ENCODE assay signal across 15 cellular contexts in the genomic region with DNA sequence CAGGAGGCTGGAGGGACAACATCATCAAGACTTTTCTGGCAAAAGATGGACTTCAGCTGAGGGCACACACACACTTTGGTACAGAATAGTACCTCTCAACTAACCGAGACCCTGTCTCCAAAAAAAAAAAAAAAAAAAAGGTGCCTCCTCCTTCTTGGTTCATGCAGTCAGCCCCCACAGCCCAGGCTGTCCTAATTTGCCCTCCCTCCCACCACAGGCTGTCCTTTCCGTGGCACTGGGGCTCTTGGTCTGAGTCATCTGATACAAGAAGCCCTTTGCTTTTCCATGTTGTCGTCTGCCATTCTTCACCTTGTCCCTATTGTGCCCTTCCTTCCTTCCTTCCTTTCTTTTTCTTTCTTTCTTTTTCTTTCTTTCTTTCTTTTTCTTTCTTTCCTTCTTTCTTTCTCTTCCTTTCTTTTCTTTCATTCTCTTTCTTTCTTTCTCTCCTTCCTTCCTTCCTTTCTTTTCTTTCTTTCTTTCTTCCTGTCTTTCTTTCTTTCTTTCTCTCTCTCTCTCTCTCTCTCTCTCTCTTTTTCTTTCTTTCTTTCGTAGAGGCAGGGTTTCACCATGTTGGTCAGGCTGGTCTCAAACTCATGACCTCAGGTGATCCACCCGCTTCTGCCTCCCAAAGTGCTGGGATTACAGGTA.
DNase-seq lines count a peak whose midpoint lies in the region; ATAC-seq and TF ChIP-seq lines count a peak whose summit lies in the region.
"Had no signal": no experiment of that assay in that cellular context is flagged by ENCODE, and none has a peak within 500 bp of the region (broad histone marks: within the 10 kb centered on the region; RNA-seq: fewer than 3 reads in every experiment).

No MANE protein-coding gene starts in this region.

- H2BK120ac ChIP-seq in mesendoderm (ENCODE audit: low read depth, low read length), result no peak overlapping the region

- H3K4me2 ChIP-seq in hepatocyte, result no peak overlapping the region
- H3K4me2 ChIP-seq in mesendoderm (ENCODE audit: low read length), result no peak overlapping the region

- no peaks in the 10 kb centered on the region for H3K9me2 ChIP-seq in hepatocyte (replicated peaks; ENCODE audit: insufficient read depth)

- no peak overlapping the region for H2AFZ ChIP-seq in hepatocyte

- H3K27me3 ChIP-seq in hepatocyte, result no peaks in the 10 kb centered on the region
- no peaks in the 10 kb centered on the region for H3K27me3 ChIP-seq in mesendoderm (ENCODE audit: insufficient read depth, low read length, poor library complexity)
- H3K27me3 ChIP-seq: tibial nerve had no signal

- H3K9me3 ChIP-seq in T-helper 17 cell (ENCODE audit: control insufficient read depth, low read length, poor library complexity, severe bottlenecking), result no peaks in the 10 kb centered on the region
- no peaks in the 10 kb centered on the region for H3K9me3 ChIP-seq in hepatocyte (ENCODE audit: low read depth)
- H3K9me3 ChIP-seq: tibial nerve had no signal

- no peaks in the 10 kb centered on the region for H3K9me3 Mint-ChIP-seq in activated naive CD8-positive, alpha-beta T cell treated with anti-CD3 and anti-CD28 coated beads, Interleukin-2, amount 50 U/mL, for 24 hours
- H3K9me3 Mint-ChIP-seq in stimulated activated naive CD8-positive, alpha-beta T cell treated with anti-CD3 and anti-CD28 coated beads, Interleukin-15, Interleukin-2, amounts not matched to agents 100 ng/mL and 50 ng/mL, for 24 hours, result no peaks in the 10 kb centered on the region

- H2AK5ac ChIP-seq in mesendoderm (ENCODE audit: low read length), result no peak overlapping the region

- H3K23ac ChIP-seq in mesendoderm (ENCODE audit: low read length), result no peak overlapping the region

- H3K9ac ChIP-seq in mesendoderm (ENCODE audit: low read length), result no peak overlapping the region

- H4K5ac ChIP-seq in mesendoderm (ENCODE audit: low read length), result no peak overlapping the region

- no peaks in the 10 kb centered on the region for H4K20me1 ChIP-seq in hepatocyte (ENCODE audit: insufficient read depth, poor library complexity, severe bottlenecking)

- no peak overlapping the region for H4K8ac ChIP-seq in mesendoderm (ENCODE audit: low read depth, low read length)

- H2BK15ac ChIP-seq in mesendoderm (replicated peaks; ENCODE audit: low read depth), result no peak overlapping the region

- H3K79me2 ChIP-seq in hepatocyte, result no peaks in the 10 kb centered on the region
- H3K79me2 ChIP-seq in mesendoderm (ENCODE audit: control insufficient read depth, insufficient read depth, low read length), result no peaks in the 10 kb centered on the region

- no peak overlapping the region for H3K18ac ChIP-seq in mesendoderm (ENCODE audit: low read length)

- H3K27me3 Mint-ChIP-seq in T-helper 17 cell, result no peaks in the 10 kb centered on the region
- H3K27me3 Mint-ChIP-seq in activated naive CD8-positive, alpha-beta T cell treated with anti-CD3 and anti-CD28 coated beads, Interleukin-2, amount 50 U/mL, for 24 hours, result no peaks in the 10 kb centered on the region
- H3K27me3 Mint-ChIP-seq in stimulated activated naive CD8-positive, alpha-beta T cell treated with anti-CD3 and anti-CD28 coated beads, Interleukin-15, Interleukin-2, amounts not matched to agents 100 ng/mL and 50 ng/mL, for 24 hours, result no peaks in the 10 kb centered on the region

- H3K4me3 ChIP-seq in hepatocyte (no peak overlapping the region), mesendoderm (ENCODE audit: low read length) (no peak overlapping the region)
- H3K4me3 ChIP-seq: tibial nerve had no signal

- no peak for TF ChIP-seq CTCF in hepatocyte (IDR thresholded peaks at IDR 0.05; ENCODE audit: poor library complexity)

- H3K36me3 ChIP-seq in hepatocyte (replicated peaks; ENCODE audit: insufficient read depth, low read depth), result no peaks in the 10 kb centered on the region
- H3K36me3 ChIP-seq in mesendoderm (ENCODE audit: control insufficient read depth, insufficient read depth, low read length), result no peaks in the 10 kb centered on the region
- H3K36me3 ChIP-seq: tibial nerve had no signal

- WGBS in hepatocyte (ENCODE audit: low lambda C conversion rate, missing lambda C conversion rate), result 93% methylated on average over 5 of the region's 5 CpGs
- no CpG with 5 or more reads among the region's 5 CpGs for WGBS in mesendoderm (ENCODE audit: extremely low coverage, insufficient coverage, low lambda C conversion rate)

- H3K4ac ChIP-seq in mesendoderm (ENCODE audit: low read depth, low read length), result no peak overlapping the region

- H3K79me1 ChIP-seq in mesendoderm (ENCODE audit: low read length), result no peaks in the 10 kb centered on the region

- peaks cover 81% of the 10 kb centered on the region for H3K4me1 Mint-ChIP-seq in T-helper 17 cell
- H3K4me1 Mint-ChIP-seq in activated naive CD8-positive, alpha-beta T cell treated with anti-CD3 and anti-CD28 coated beads, Interleukin-2, amount 50 U/mL, for 24 hours, result peaks cover 99% of the 10 kb centered on the region
- peaks cover 100% of the 10 kb centered on the region for H3K4me1 Mint-ChIP-seq in stimulated activated naive CD8-positive, alpha-beta T cell treated with anti-CD3 and anti-CD28 coated beads, Interleukin-15, Interleukin-2, amounts not matched to agents 100 ng/mL and 50 ng/mL, for 24 hours (ENCODE audit: low read depth)

- H3K36me3 Mint-ChIP-seq in T-helper 17 cell (ENCODE audit: low read depth), result no peaks in the 10 kb centered on the region
- H3K36me3 Mint-ChIP-seq in activated naive CD8-positive, alpha-beta T cell treated with anti-CD3 and anti-CD28 coated beads, Interleukin-2, amount 50 U/mL, for 24 hours (ENCODE audit: low read depth), result peaks cover 3% of the 10 kb centered on the region
- no peaks in the 10 kb centered on the region for H3K36me3 Mint-ChIP-seq in stimulated activated naive CD8-positive, alpha-beta T cell treated with anti-CD3 and anti-CD28 coated beads, Interleukin-15, Interleukin-2, amounts not matched to agents 100 ng/mL and 50 ng/mL, for 24 hours (ENCODE audit: low read depth)

- H3K4me1 ChIP-seq in hepatocyte (ENCODE audit: insufficient read depth) (no peaks in the 10 kb centered on the region), mesendoderm (ENCODE audit: control insufficient read depth, low read depth, low read length) (no peaks in the 10 kb centered on the region)

- no peak overlapping the region for H3K4me3 Mint-ChIP-seq in T-helper 17 cell
- H3K4me3 Mint-ChIP-seq in activated naive CD8-positive, alpha-beta T cell treated with anti-CD3 and anti-CD28 coated beads, Interleukin-2, amount 50 U/mL, for 24 hours, result peak overlapping the region; percentile 22
- peak overlapping the region; percentile 27 for H3K4me3 Mint-ChIP-seq in stimulated activated naive CD8-positive, alpha-beta T cell treated with anti-CD3 and anti-CD28 coated beads, Interleukin-15, Interleukin-2, amounts not matched to agents 100 ng/mL and 50 ng/mL, for 24 hours

- no peak overlapping the region for H2BK5ac ChIP-seq in mesendoderm (ENCODE audit: low read length)

- no peak for ATAC-seq in T-helper 17 cell
- ATAC-seq in activated naive CD8-positive, alpha-beta T cell treated with anti-CD3 and anti-CD28 coated beads, Interleukin-2, amount 50 U/mL, for 24 hours, result peak; percentile 11
- ATAC-seq in GM21576 (IDR thresholded peaks at IDR 0.05; ENCODE audit: unreplicated experiment), result no peak

- peak overlapping the region; percentile 96 for H3K27ac Mint-ChIP-seq in T-helper 17 cell
- H3K27ac Mint-ChIP-seq in activated naive CD8-positive, alpha-beta T cell treated with anti-CD3 and anti-CD28 coated beads, Interleukin-2, amount 50 U/mL, for 24 hours, result peak overlapping the region; percentile 95
- H3K27ac Mint-ChIP-seq in stimulated activated naive CD8-positive, alpha-beta T cell treated with anti-CD3 and anti-CD28 coated beads, Interleukin-15, Interleukin-2, amounts not matched to agents 100 ng/mL and 50 ng/mL, for 24 hours, result peak overlapping the region; percentile 97

- H3K56ac ChIP-seq in mesendoderm (ENCODE audit: low read length), result no peak overlapping the region

- peak; percentile 64 for DNase-seq in stimulated activated CD4-positive, alpha-beta T cell treated with anti-CD3 and anti-CD28 coated beads, Interleukin-15, amount 100 ng/mL, for 24 hours
- DNase-seq in stimulated activated CD4-positive, alpha-beta T cell treated with anti-CD3 and anti-CD28 coated beads, Interleukin-2, amount 100 ng/mL, for 48 hours, result no peak
- no peak for DNase-seq in T-helper 17 cell
- peak; percentile 68 for DNase-seq in activated naive CD8-positive, alpha-beta T cell treated with anti-CD3 and anti-CD28 coated beads, Interleukin-2, amount 50 U/mL, for 24 hours
- no peak for DNase-seq in hepatocyte (ENCODE audit: low spot score)
- DNase-seq in mesendoderm, result no peak
- DNase-seq: cerebellar nuclear complex, foreskin fibroblast, H7, NCI-H187 treated with DMSO at 0.1 percent for 48 hours, SIG-M5, T-helper 9 cell had no signal

- H3K27ac ChIP-seq in hepatocyte (no peak overlapping the region), mesendoderm (ENCODE audit: low read depth, low read length) (no peak overlapping the region)
- H3K27ac ChIP-seq: tibial nerve had no signal

Comparison
In these comparisons a context has a peak if more than half of its experiments do, and no peak if none do; other contexts are left out.
1. DNase-seq: peak in stimulated activated CD4-positive, alpha-beta T cell treated with anti-CD3 and anti-CD28 coated beads, Interleukin-15, amount 100 ng/mL, for 24 hours (single experiment) and activated naive CD8-positive, alpha-beta T cell treated with anti-CD3 and anti-CD28 coated beads, Interleukin-2, amount 50 U/mL, for 24 hours (single experiment); none in stimulated activated CD4-positive, alpha-beta T cell treated with anti-CD3 and anti-CD28 coated beads, Interleukin-2, amount 100 ng/mL, for 48 hours (0 of 2), T-helper 17 cell (0 of 3), hepatocyte (single experiment) and mesendoderm (single experiment).
2. Peak in every context shown above with its lines, with median percentiles within 50 percentile points of each other: H3K27ac Mint-ChIP-seq.